In genomic region chr16:11349599-11350276, GRCh38 we compare ENCODE assay signal across 8 cellular contexts. TPM values are rescaled to one million over a fixed set of nuclear protein-coding genes. Genes with fewer than 3 reads are reported as not detected.
DNase-seq lines count a peak whose midpoint lies in the region; ATAC-seq, FAIRE-seq and TF ChIP-seq lines count a peak whose summit lies in the region.

No MANE protein-coding gene starts in this region.

- H2BK15ac ChIP-seq in IMR-90 (ENCODE audit: low read depth, low read length), result peak overlapping the region; percentile 97; the same call in 2 of the 3 replicates

- peaks cover 8% of the 10 kb centered on the region for H3K4me1 Mint-ChIP-seq in astrocyte (ENCODE audit: low read depth, unreplicated experiment)

- peak; percentile 92 for DNase-seq in IMR-90
- DNase-seq in astrocyte (ENCODE audit: low read depth), result peak; percentile 63
- peak; percentile 91 for DNase-seq in kidney
- peak; percentile 59 for DNase-seq in testis
- no peak for DNase-seq in HPDE6-E6E7 (ENCODE audit: extremely low spot score)
- no peak for DNase-seq in stimulated activated CD4-positive, alpha-beta T cell treated with anti-CD3 and anti-CD28 coated beads, Interleukin-4, amount 100 ng/mL, for 4 hours
- DNase-seq in NCI-H2227 (lab: John Stamatoyannopoulos, UW; ENCODE audit: unreplicated experiment), result no peak

- H3K36me3 ChIP-seq in IMR-90 (ENCODE audit: control insufficient read depth, insufficient read depth, low read length) (no peaks in the 10 kb centered on the region), astrocyte (ENCODE audit: insufficient read depth, low read length) (no peaks in the 10 kb centered on the region), kidney (ENCODE audit: control insufficient read depth in 1 of 2, insufficient read depth in 2 of 2, low read length in 2 of 2) (no peaks in the 10 kb centered on the region), testis (ENCODE audit: low read depth, missing control alignments) (no peaks in the 10 kb centered on the region)

- peak overlapping the region; percentile 90 for H2AFZ ChIP-seq in IMR-90 (replicated peaks; ENCODE audit: low read length, poor library complexity)
- peak overlapping the region; percentile 77 for H2AFZ ChIP-seq in astrocyte (ENCODE audit: low read depth, low read length)

- no peaks in the 10 kb centered on the region for H3K9me3 ChIP-seq in IMR-90 (ENCODE audit: control insufficient read depth, insufficient read depth, low read length)
- no peaks in the 10 kb centered on the region for H3K9me3 ChIP-seq in astrocyte (ENCODE audit: insufficient read depth, low read depth, low read length)
- no peaks in the 10 kb centered on the region for H3K9me3 ChIP-seq in kidney (ENCODE audit: control insufficient read depth in 1 of 2, low read length in 2 of 2)
- H3K9me3 ChIP-seq in testis, result no peaks in the 10 kb centered on the region

- peak overlapping the region; percentile 77 for H3K4ac ChIP-seq in IMR-90 (ENCODE audit: low read depth, low read length)

- peak overlapping the region; percentile 89 for H2BK5ac ChIP-seq in IMR-90 (ENCODE audit: low read depth, low read length, poor library complexity, severe bottlenecking)

- H3K9me3 Mint-ChIP-seq in astrocyte (ENCODE audit: unreplicated experiment), result no peaks in the 10 kb centered on the region

- POLR2A ChIA-PET in IMR-90 (lab: Charles Lee; ENCODE audit: unreplicated experiment), result interaction anchor here (0.7 kb wide), 1 partner anchor 94 kb away, joined by 3 read pairs; the partner anchor contains the start of gene SOCS1

- peaks cover 12% of the 10 kb centered on the region; the same call in 1 of the 2 replicates for H3K9me1 ChIP-seq in IMR-90 (ENCODE audit: insufficient read depth, low read length)

- H4K5ac ChIP-seq in IMR-90 (ENCODE audit: low read depth, low read length), result peak overlapping the region; percentile 92

- peak overlapping the region; percentile 97 for H2BK120ac ChIP-seq in IMR-90 (ENCODE audit: low read depth, low read length)

- H3K18ac ChIP-seq in IMR-90 (ENCODE audit: low read depth, low read length), result peak overlapping the region; percentile 74

- dilution Hi-C loops in IMR-90 (cut with HindIII; ENCODE audit: low sequenced_read_pairs, unreplicated experiment), result no loop called here

- peak overlapping the region; percentile 97 for H3K27ac ChIP-seq in IMR-90 (ENCODE audit: insufficient read depth, low read length)
- H3K27ac ChIP-seq in astrocyte (ENCODE audit: low read depth, low read length), result peak overlapping the region; percentile 20
- peak overlapping the region; percentile 90 to 96 for H3K27ac ChIP-seq in kidney (ENCODE audit: low read depth in 2 of 2, low read length in 2 of 2)
- H3K27ac ChIP-seq in testis, result peak overlapping the region; percentile 46 to 53

- TF ChIP-seq POLR2A in IMR-90 (IDR thresholded peaks at IDR 0.05; ENCODE audit: low read depth, low read length) (no peak), testis (IDR thresholded peaks at IDR 0.05) (no peak)

- in situ Hi-C loops in IMR-90 (cut with MboI; ENCODE audit: low sequenced_read_pairs), result loop anchor here (10.0 kb wide), 1 partner anchor 245 kb away; no protein-coding TSS in a partner anchor

- H3K4me1 ChIP-seq in IMR-90 (ENCODE audit: control insufficient read depth, insufficient read depth, low read length), result peaks cover 26% of the 10 kb centered on the region
- H3K4me1 ChIP-seq in astrocyte (ENCODE audit: insufficient read depth, low read length), result peaks cover 19% of the 10 kb centered on the region
- peaks cover 0 to 17% of the 10 kb centered on the region in 2 donors for H3K4me1 ChIP-seq in kidney (ENCODE audit: control insufficient read depth in 1 of 2, insufficient read depth in 1 of 2, low read depth in 1 of 2, low read length in 2 of 2)
- H3K4me1 ChIP-seq in testis, result peaks cover 10% of the 10 kb centered on the region

- H2BK20ac ChIP-seq in IMR-90 (ENCODE audit: low read depth, low read length), result peak overlapping the region; percentile 69

- intact Hi-C loops in IMR-90 (cut with micrococcal nuclease) (loop anchor here (5.0 kb wide), 1 partner anchor 52 kb away; no protein-coding TSS in a partner anchor), kidney (cut with DNase I) (loop anchor here (10.0 kb wide), 1 partner anchor 385 kb away; no protein-coding TSS in a partner anchor), testis (cut with DNase I; ENCODE audit: low total_unique reads) (no loop called here)

- H3K36me3 Mint-ChIP-seq in astrocyte (ENCODE audit: low read depth, unreplicated experiment), result peaks cover 3% of the 10 kb centered on the region

- H2AK5ac ChIP-seq in IMR-90 (ENCODE audit: low read depth, low read length), result peak overlapping the region; percentile 93

- CTCF ChIA-PET in IMR-90 (lab: Yijun Ruan, JAX), result interaction anchor here (0.8 to 1.2 kb wide), 2 partner anchors 9 to 59 kb away, joined by 3 read pairs; no protein-coding TSS in a partner anchor

- peak overlapping the region; percentile 95 for H4K91ac ChIP-seq in IMR-90 (ENCODE audit: insufficient read depth, low read depth, low read length)

- FAIRE-seq in astrocyte (lab: Jason Lieb, UNC) (no peak), kidney (lab: Jason Lieb, UNC) (no peak)

- 0% methylated on average over 4 of the region's 14 CpGs; no CpG with 5 or more reads in 1 of the 2 experiments for WGBS in IMR-90 (ENCODE audit: extremely low coverage in 2 of 2, insufficient read length in 1 of 2), 2 experiments
- 54 to 68% methylated on average over 14 of the region's 14 CpGs for WGBS in testis, 2 donors

- H3K4me3 ChIP-seq in IMR-90 (ENCODE audit: insufficient read depth, low read depth, low read length) (no peak overlapping the region; the same call in 1 of the 2 replicates), astrocyte (ENCODE audit: insufficient read depth, low read depth, low read length) (no peak overlapping the region), kidney (ENCODE audit: low read length in 2 of 2) (no peak overlapping the region), testis (no peak overlapping the region)

- no peak overlapping the region for H3K4me3 Mint-ChIP-seq in astrocyte (ENCODE audit: unreplicated experiment)

- no peaks in the 10 kb centered on the region for H3K27me3 ChIP-seq in IMR-90 (ENCODE audit: control insufficient read depth, insufficient read depth, low read length)
- H3K27me3 ChIP-seq in astrocyte (ENCODE audit: insufficient read depth, low read length), result no peaks in the 10 kb centered on the region
- no peaks in the 10 kb centered on the region for H3K27me3 ChIP-seq in testis

- TF ChIP-seq CTCF in IMR-90 (conservative IDR thresholded peaks at IDR 0.05; ENCODE audit: low read depth, low read length) (no peak), astrocyte (IDR thresholded peaks at IDR 0.05; ENCODE audit: insufficient read depth, low read depth, low read length) (no peak), kidney (IDR thresholded peaks at IDR 0.05; ENCODE audit: borderline replicate concordance, extremely low read depth, insufficient read depth) (no peak), testis (IDR thresholded peaks at IDR 0.05) (no peak)

- no TSS peak for BruUV-seq in IMR-90 (replicated peaks; lab: Mats Ljungman, UMichigan)

- H4K8ac ChIP-seq in IMR-90 (ENCODE audit: low read depth in 2 of 2, low read length in 2 of 2), result peak overlapping the region; percentile 68 to 94

- H3K27me3 Mint-ChIP-seq in astrocyte (ENCODE audit: low read depth, unreplicated experiment), result peaks cover 4% of the 10 kb centered on the region

- ATAC-seq in IMR-90 (ENCODE audit: low read depth), result peak; percentile 4
- ATAC-seq in HG03175 (IDR thresholded peaks at IDR 0.05; ENCODE audit: unreplicated experiment), result no peak

- H3K79me1 ChIP-seq in IMR-90 (ENCODE audit: low read depth in 1 of 2, low read length in 2 of 2), result peaks cover 32 to 70% of the 10 kb centered on the region in 2 experiments

- no peak for TF ChIP-seq RAD21 in IMR-90 (IDR thresholded peaks at IDR 0.05; ENCODE audit: low read length)

- H2AK9ac ChIP-seq in IMR-90 (replicated peaks; ENCODE audit: low read depth, low read length, poor library complexity), result peak overlapping the region; percentile 93

- H3K9ac ChIP-seq in IMR-90 (ENCODE audit: low read depth, low read length), result peak overlapping the region; percentile 62
- peak overlapping the region; percentile 17 for H3K9ac ChIP-seq in astrocyte (ENCODE audit: low read length)
- peak overlapping the region; percentile 38 to 54 for H3K9ac ChIP-seq in kidney (ENCODE audit: low read length in 2 of 2)

- H3K4me2 ChIP-seq in IMR-90 (ENCODE audit: low read depth, low read length) (peak overlapping the region; percentile 49), astrocyte (ENCODE audit: low read length) (peak overlapping the region; percentile 53)

- H4K20me1 ChIP-seq in IMR-90 (ENCODE audit: insufficient read depth, low read length) (no peaks in the 10 kb centered on the region), astrocyte (ENCODE audit: insufficient read depth, low read length) (no peaks in the 10 kb centered on the region)

- H3K79me2 ChIP-seq in astrocyte (ENCODE audit: insufficient read depth, low read length), result peaks cover 6% of the 10 kb centered on the region

- H3K23ac ChIP-seq in IMR-90 (ENCODE audit: low read depth, low read length), result peak overlapping the region; percentile 79

- H3K56ac ChIP-seq in IMR-90 (ENCODE audit: extremely low read depth, insufficient read depth, low read length), result peak overlapping the region; percentile 70

- H3K14ac ChIP-seq in IMR-90 (replicated peaks; ENCODE audit: low read depth, low read length), result peak overlapping the region; percentile 49

- no peak overlapping the region for H3K27ac Mint-ChIP-seq in astrocyte (ENCODE audit: unreplicated experiment)

TF ChIP-seq in IMR-90, 13 proteins besides CTCF, POLR2A, EP300 and RAD21 (continues in another document):
- TF ChIP-seq RFX5 (IDR thresholded peaks at IDR 0.05; ENCODE audit: low read depth, low read length) (no peak), ELK1 (IDR thresholded peaks at IDR 0.05; ENCODE audit: borderline replicate concordance, low read depth, low read length) (no peak), MAZ (IDR thresholded peaks at IDR 0.05; ENCODE audit: borderline replicate concordance, low read depth, low read length) (no peak)

RNA-seq across cellular contexts. Expression of gene RMI2, which starts 4.5 kb away (rescaled TPM):
- total RNA-seq in IMR-90 (2012; rRNA removed) (3.2 and 5.8 TPM in 2 replicates), astrocyte (6.9 and 7.8 TPM in 2 replicates), kidney (4.6 TPM), testis (10 to 100 TPM; 26.7 to 30.6 TPM)
- polyA plus RNA-seq in IMR-90 (2012; rRNA removed) (4.0 and 5.6 TPM in 2 replicates), kidney (ENCODE audit: insufficient read depth, low read depth, low replicate concordance) (5.2 TPM), testis (ENCODE audit: insufficient read depth, low read depth, low replicate concordance) (21.5 TPM)
- polyA plus RNA-seq in IMR-90 (2012; cell fraction: cytosol; rRNA removed), result 1.7 and 3.8 TPM in 2 replicates
- polyA plus RNA-seq in IMR-90 (2012; cell fraction: nucleus; rRNA removed; ENCODE audit: low replicate concordance), result 1.4 and 3.8 TPM in 2 replicates

Comparison
In these comparisons a context has a peak if more than half of its experiments do, and no peak if none do; other contexts are left out.
1. DNase-seq: peak in IMR-90 (single experiment), astrocyte (single experiment), kidney (single experiment) and testis (single experiment); none in HPDE6-E6E7 (single experiment), stimulated activated CD4-positive, alpha-beta T cell treated with anti-CD3 and anti-CD28 coated beads, Interleukin-4, amount 100 ng/mL, for 4 hours (0 of 2) and NCI-H2227 (single experiment).
2. H3K27ac ChIP-seq: peak in every context shown above with its lines; median percentile 97 in IMR-90; 93 in kidney; 50 in testis; 20 in astrocyte.
3. Peak in every context shown above with its lines, with median percentiles within 50 percentile points of each other: H3K9ac ChIP-seq.